Comparison of ENCODE assay signal across 9 cellular contexts in genomic region chr7:130430841-130431713, GRCh38. TPM values are rescaled to one million over a fixed set of nuclear protein-coding genes. Genes with fewer than 3 reads are reported as not detected.
DNase-seq lines count a peak whose midpoint lies in the region; ATAC-seq, FAIRE-seq and TF ChIP-seq lines count a peak whose summit lies in the region.
"Had no signal": no experiment of that assay in that cellular context is flagged by ENCODE, and none has a peak within 500 bp of the region (broad histone marks: within the 10 kb centered on the region; RNA-seq: fewer than 3 reads in every experiment).

No MANE protein-coding gene starts in this region.

- peaks cover 0 to 4% of the 10 kb centered on the region in 2 donors for H3K4me1 Mint-ChIP-seq in immature natural killer cell

- peaks cover 0 to 3% (median 0%) of the 10 kb centered on the region in 3 donors for H3K36me3 Mint-ChIP-seq in immature natural killer cell

- TF ChIP-seq POLR2A in heart left ventricle (IDR thresholded peaks at IDR 0.05) = no peak

- H3K9me3 Mint-ChIP-seq in immature natural killer cell = no peaks in the 10 kb centered on the region

- intact Hi-C loops in heart left ventricle (cut with DNase I) = loop anchor here in 1 of 10 donors (5.0 kb wide), 1 partner anchor 236 kb away; the partner anchor contains the start of gene COPG2

- no peak for FAIRE-seq in urothelium cell line (lab: Jason Lieb, UNC)

- H3K27ac ChIP-seq in SJSA1 (peak overlapping the region; percentile 18), heart left ventricle (peak overlapping the region; percentile 11 to 61 (median 41)), subcutaneous abdominal adipose tissue (ENCODE audit: low read depth, low read length) (peak overlapping the region; percentile 70)

- no peak overlapping the region for H3K27ac Mint-ChIP-seq in immature natural killer cell

- peak overlapping the region in 4 of 5 donors; percentile 3 to 37 (median 15) for H3K9ac ChIP-seq in subcutaneous abdominal adipose tissue (ENCODE audit: low read length in 5 of 5)

- H3K4me1 ChIP-seq in SJSA1 (replicated peaks) (peaks cover 21% of the 10 kb centered on the region), heart left ventricle (peaks cover 0 to 42% (median 13%) of the 10 kb centered on the region in 12 donors), subcutaneous abdominal adipose tissue (ENCODE audit: control insufficient read depth in 5 of 5, insufficient read depth in 5 of 5, low read length in 5 of 5) (peaks cover 0 to 40% (median 29%) of the 10 kb centered on the region in 5 donors)

- DNase-seq in LHCN-M2 (ENCODE audit: low read depth) (peak; percentile 98), SJSA1 (ENCODE audit: low read depth in 1 of 2, low spot score in 2 of 2) (peak in 1 of 2 experiments; percentile 25), heart left ventricle (peak in 3 of 5 donors; percentile 34 to 55 (median 35)), urothelium cell line (ENCODE audit: low spot score) (no peak), immature natural killer cell (no peak), SK-N-DZ (ENCODE audit: low spot score) (no peak)
- DNase-seq: cortex of kidney had no signal

- H3K27me3 ChIP-seq in SJSA1 (replicated peaks) (no peaks in the 10 kb centered on the region), heart left ventricle (no peaks in the 10 kb centered on the region), subcutaneous abdominal adipose tissue (ENCODE audit: control insufficient read depth in 5 of 5, insufficient read depth in 4 of 5, low read length in 5 of 5) (no peaks in the 10 kb centered on the region)

- peaks cover 0 to 1% (median 0%) of the 10 kb centered on the region in 3 donors for H3K27me3 Mint-ChIP-seq in immature natural killer cell (ENCODE audit: low read depth in 3 of 3)

- 36 to 49% (median 39%) methylated on average over 6 of the region's 6 CpGs for WGBS in heart left ventricle, 4 donors

- H3K9me3 ChIP-seq in SJSA1 (replicated peaks) = no peaks in the 10 kb centered on the region
- H3K9me3 ChIP-seq in heart left ventricle = no peaks in the 10 kb centered on the region
- no peaks in the 10 kb centered on the region for H3K9me3 ChIP-seq in subcutaneous abdominal adipose tissue (ENCODE audit: control insufficient read depth in 5 of 5, low read length in 5 of 5)

- no peak for TF ChIP-seq CTCF in heart left ventricle (IDR thresholded peaks at IDR 0.05)

- peak in 3 of 4 donors; percentile 13 to 86 (median 71) for ATAC-seq in heart left ventricle

- peaks cover 10% of the 10 kb centered on the region; the same call in 1 of the 2 replicates for H3K36me3 ChIP-seq in SJSA1
- no peaks in the 10 kb centered on the region for H3K36me3 ChIP-seq in heart left ventricle
- peaks cover 0 to 5% (median 0%) of the 10 kb centered on the region in 5 donors for H3K36me3 ChIP-seq in subcutaneous abdominal adipose tissue (ENCODE audit: control insufficient read depth in 5 of 5, insufficient read depth in 5 of 5, low read length in 5 of 5)

- no peak overlapping the region for H3K4me3 ChIP-seq in SJSA1
- H3K4me3 ChIP-seq in heart left ventricle = peak overlapping the region in 10 of 12 donors; percentile 7 to 42 (median 16)
- H3K4me3 ChIP-seq in subcutaneous abdominal adipose tissue (ENCODE audit: low read depth in 1 of 5, low read length in 5 of 5) = peak overlapping the region; percentile 33 to 54 (median 38)

- H3K4me3 Mint-ChIP-seq in immature natural killer cell = no peak overlapping the region

RNA-seq across cellular contexts. Expression of gene CEP41, which starts 9.7 kb away (rescaled TPM):
- 33.3 and 34.8 TPM in 2 replicates for total RNA-seq in LHCN-M2 (2014; rRNA removed)
- polyA plus RNA-seq in LHCN-M2 (2012) = 23.8 TPM
- total RNA-seq in SJSA1 (2014; rRNA removed; shearing (Covaris generic)) = 20.4 and 21.6 TPM in 2 replicates
- total RNA-seq in heart left ventricle = 10 to 100 TPM in 1 of 9 donors, 1 to 10 TPM in 8; 1.9 to 11.4 (median 4.1) TPM
- 1 to 10 TPM; 1.7 to 6.9 TPM for polyA plus RNA-seq in heart left ventricle
- 10 to 100 TPM; 17.9 to 22.4 (median 20.8) TPM for polyA plus RNA-seq in immature natural killer cell
- polyA plus RNA-seq in SK-N-DZ (2014; cell fraction: cytosol; rRNA removed) = 10.1 and 13.0 TPM in 2 replicates
- polyA plus RNA-seq in SK-N-DZ (2014; cell fraction: nucleus; rRNA removed) = 14.2 and 19.4 TPM in 2 replicates

RNA-seq across cellular contexts. Expression of gene CPA1, which starts 50.8 kb away (rescaled TPM):
- total RNA-seq in LHCN-M2 (2014; rRNA removed) (0.23 TPM in 1 of 2 replicates, not detected in the other), heart left ventricle (1 to 10 TPM in 5 of 9 donors, not detected in 4; 1.3 to 3.8 (median 3.1) TPM)
- polyA plus RNA-seq in LHCN-M2 (2012) = 0.28 TPM
- not detected in 2 replicates for total RNA-seq in SJSA1 (2014; rRNA removed; shearing (Covaris generic))
- polyA plus RNA-seq in heart left ventricle (under 1 TPM in 1 of 2 donors, not detected in 1; 0.29 TPM), immature natural killer cell (not detected)
- polyA plus RNA-seq in SK-N-DZ (2014; cell fraction: cytosol; rRNA removed) = 0.67 and 0.76 TPM in 2 replicates
- 2.3 and 3.1 TPM in 2 replicates for polyA plus RNA-seq in SK-N-DZ (2014; cell fraction: nucleus; rRNA removed)
- total RNA-seq: NCI-H460 had no signal

Comparison
In these comparisons a context has a peak if more than half of its experiments do, and no peak if none do; other contexts are left out.
1. DNase-seq: peak in LHCN-M2 (single experiment) and heart left ventricle (3 of 5); none in urothelium cell line (single experiment), immature natural killer cell (0 of 3) and SK-N-DZ (single experiment).
2. H3K27ac ChIP-seq: peak in every context shown above with its lines; median percentile 70 in subcutaneous abdominal adipose tissue; 41 in heart left ventricle; 18 in SJSA1.